ENCODE assay signal across 24 cellular contexts in genomic region chr3:167609156-167609555, GRCh38. TPM values are rescaled to one million over a fixed set of nuclear protein-coding genes. Genes with fewer than 3 reads are reported as not detected.
"Had no signal": no experiment of that assay in that cellular context is flagged by ENCODE, and none has a peak within 500 bp of the region (broad histone marks: within the 10 kb centered on the region; RNA-seq: fewer than 3 reads in every experiment).

No MANE protein-coding gene starts in this region.

- H3K9me3 ChIP-seq: MG63, SJSA1, SK-N-SH had no signal

- H3K36me3 ChIP-seq: MG63, SJSA1 had no signal

- H3K4me3 Mint-ChIP-seq: T-cell had no signal

- DNase-seq: IMR-90, Karpas-422, KG1, MG63, NCI-H1092, NCI-H1436 treated with DMSO at 0.1 percent for 48 hours, NCI-H1694, NCI-H187 treated with DMSO at 0.1 percent for 48 hours, NCI-H2029 treated with DMSO at 0.1 percent for 48 hours, NCI-H2171, NCI-H226, NCI-H446, NCI-H510A, NCI-H524 treated with DMSO at 0.1 percent for 48 hours, NCI-H774, Right ventricle myocardium superior, RPMI8226, SIG-M5, SK-N-SH, SW 1271, T-cell had no signal

- H3K27ac ChIP-seq: SJSA1 had no signal

- H3K4me1 Mint-ChIP-seq: T-cell had no signal

- H3K27ac Mint-ChIP-seq: T-cell had no signal

- H3K4me3 ChIP-seq: MG63, SJSA1 had no signal

- H3K4me1 ChIP-seq: SJSA1 had no signal

- H3K9me3 Mint-ChIP-seq: T-cell had no signal

- H3K36me3 Mint-ChIP-seq: T-cell had no signal

RNA-seq across cellular contexts. Expression of gene WDR49, which starts 44.6 kb away (rescaled TPM):
- total RNA-seq: HT1080, IMR-90, SJSA1 had no signal
- polyA plus RNA-seq: HepG2, IMR-90, SK-N-SH had no signal
